In the genomic region with DNA sequence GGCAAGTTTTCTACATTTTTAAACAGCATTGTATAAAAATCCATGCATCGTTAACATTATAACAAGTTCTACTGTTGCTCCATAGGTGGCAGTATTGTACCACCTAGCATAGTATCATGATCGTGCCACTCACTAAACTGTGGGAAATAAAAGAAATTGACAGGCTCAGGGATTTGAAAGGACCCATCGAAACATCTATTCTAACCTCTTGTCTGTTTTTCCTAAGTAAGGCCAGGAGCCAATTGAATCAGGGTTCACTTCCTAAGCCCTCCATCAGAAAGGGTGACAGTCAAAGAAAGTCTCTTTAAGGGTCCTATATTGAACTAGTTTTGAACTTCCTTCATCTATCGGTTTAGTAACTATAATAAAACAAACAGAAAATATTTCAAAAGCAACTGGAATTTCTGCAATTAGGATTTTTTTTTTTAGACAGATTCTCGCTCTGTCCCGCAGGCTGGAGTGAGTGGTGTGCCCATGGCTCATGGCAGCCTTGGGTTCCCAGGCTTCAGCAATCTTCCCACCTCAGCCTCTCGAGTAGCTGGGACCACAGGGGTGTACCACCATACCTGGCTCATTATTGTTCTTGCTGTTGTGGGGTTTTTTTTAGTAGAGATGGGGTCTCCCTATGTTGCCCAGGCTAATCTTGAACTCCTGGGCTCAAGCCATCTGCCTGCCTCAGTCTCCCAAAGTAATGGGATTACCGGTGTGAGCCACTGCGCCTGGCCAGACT, we compare ENCODE assay signal across 8 cellular contexts. TPM values are rescaled to one million over a fixed set of nuclear protein-coding genes. Genes with fewer than 3 reads are reported as not detected.
DNase-seq lines count a peak whose midpoint lies in the region; ATAC-seq and TF ChIP-seq lines count a peak whose summit lies in the region.

No MANE protein-coding gene starts in this region.

- no peaks in the 10 kb centered on the region for H3K79me1 ChIP-seq in neuronal stem cell (ENCODE audit: low read depth, low read length)

- no peaks in the 10 kb centered on the region for H3K9me3 ChIP-seq in neuronal stem cell (replicated peaks in 1 of 2; ENCODE audit: control insufficient read depth in 2 of 2, insufficient read depth in 1 of 2, low read depth in 1 of 2, low read length in 2 of 2)

- H4K8ac ChIP-seq in neuronal stem cell (ENCODE audit: low read depth, low read length), result no peak overlapping the region

- no peaks in the 10 kb centered on the region for H3K36me3 Mint-ChIP-seq in activated T-cell treated with anti-CD3 and anti-CD28 coated beads, Interleukin-2, amount 50 U/mL, for 72 hours (ENCODE audit: insufficient read depth in 2 of 2)

- H3K27ac Mint-ChIP-seq in activated T-cell treated with anti-CD3 and anti-CD28 coated beads, Interleukin-2, amount 50 U/mL, for 72 hours, result no peak overlapping the region

- H2BK120ac ChIP-seq in neuronal stem cell (ENCODE audit: low read depth, low read length), result no peak overlapping the region

- H3K4me3 Mint-ChIP-seq in activated T-cell treated with anti-CD3 and anti-CD28 coated beads, Interleukin-2, amount 50 U/mL, for 72 hours, result no peak overlapping the region

- H3K36me3 ChIP-seq in neuronal stem cell (replicated peaks in 1 of 2; ENCODE audit: control insufficient read depth in 2 of 2, insufficient read depth in 2 of 2, low read length in 2 of 2), result no peaks in the 10 kb centered on the region

- peak; percentile 5 to 39 for DNase-seq in activated T-cell treated with anti-CD3 and anti-CD28 coated beads, Interleukin-2, amount 50 U/mL, for 72 hours
- no peak for DNase-seq in activated T-cell treated with anti-CD3 and anti-CD28 coated beads, Interleukin-2, amount 50 U/mL, for 1 hour
- DNase-seq in KG1 (lab: John Stamatoyannopoulos, UW) (peak; percentile 26), SW 1271 (lab: John Stamatoyannopoulos, UW) (peak; percentile 14 to 48), fibroblast of mammary gland (ENCODE audit: low read depth) (peak; percentile 73), neuronal stem cell (ENCODE audit: low spot score) (peak; percentile 39)
- DNase-seq in stimulated activated CD4-positive, alpha-beta T cell treated with anti-CD3 and anti-CD28 coated beads, Interleukin-4, amount 100 ng/mL, for 1 hour, result no peak

- H2BK15ac ChIP-seq in neuronal stem cell (ENCODE audit: low read length), result no peak overlapping the region

- H3K4me3 ChIP-seq in fibroblast of mammary gland (ENCODE audit: control insufficient read depth, low read depth, low read length) (no peak overlapping the region), neuronal stem cell (ENCODE audit: low read length in 2 of 2) (no peak overlapping the region)

- H3K23ac ChIP-seq in neuronal stem cell (ENCODE audit: low read depth, low read length, poor library complexity), result no peak overlapping the region

- H3K18ac ChIP-seq in neuronal stem cell (ENCODE audit: low read length), result no peak overlapping the region

- H2AFZ ChIP-seq in neuronal stem cell (ENCODE audit: low read length), result no peak overlapping the region

- no peak overlapping the region for H2BK12ac ChIP-seq in neuronal stem cell (ENCODE audit: low read length)

- no CpG with 5 or more reads among the region's 9 CpGs for WGBS in neuronal stem cell (ENCODE audit: extremely low coverage in 2 of 2, insufficient read length in 2 of 2, insufficient replicate concordance in 1 of 2), 2 donors

- no peak overlapping the region for H2BK5ac ChIP-seq in neuronal stem cell (ENCODE audit: low read length)

- H3K9me3 Mint-ChIP-seq in activated T-cell treated with anti-CD3 and anti-CD28 coated beads, Interleukin-2, amount 50 U/mL, for 72 hours, result no peaks in the 10 kb centered on the region

- H3K4me1 Mint-ChIP-seq in activated T-cell treated with anti-CD3 and anti-CD28 coated beads, Interleukin-2, amount 50 U/mL, for 72 hours (ENCODE audit: low read depth), result no peaks in the 10 kb centered on the region

- H3K27me3 Mint-ChIP-seq in activated T-cell treated with anti-CD3 and anti-CD28 coated beads, Interleukin-2, amount 50 U/mL, for 72 hours (ENCODE audit: low read depth), result no peaks in the 10 kb centered on the region

- ATAC-seq in activated T-cell treated with anti-CD3 and anti-CD28 coated beads, Interleukin-2, amount 50 U/mL, for 72 hours (replicated peaks in 1 of 2), result peak; percentile 79 to 85
- peak; percentile 80 for ATAC-seq in GM21526 (IDR thresholded peaks at IDR 0.05; ENCODE audit: low FRiP score, unreplicated experiment)

- TF ChIP-seq CTCF in fibroblast of mammary gland (conservative IDR thresholded peaks at IDR 0.05; ENCODE audit: control insufficient read depth, insufficient read depth, low read depth, low read length), result peak; percentile 93

- no peak overlapping the region for H3K4me2 ChIP-seq in neuronal stem cell (ENCODE audit: insufficient read depth, low read length, poor library complexity, severe bottlenecking)

- no peak overlapping the region for H3K4ac ChIP-seq in neuronal stem cell (ENCODE audit: low read length)

- no peak overlapping the region for H2AK5ac ChIP-seq in neuronal stem cell (ENCODE audit: low read depth, low read length)

- H3K14ac ChIP-seq in neuronal stem cell (ENCODE audit: low read length), result no peak overlapping the region

- H3K4me1 ChIP-seq in neuronal stem cell (ENCODE audit: control insufficient read depth in 2 of 2, insufficient read depth in 1 of 2, low read depth in 1 of 2, low read length in 2 of 2), result no peaks in the 10 kb centered on the region

- H3K9ac ChIP-seq in neuronal stem cell (ENCODE audit: low read depth, low read length, poor library complexity), result no peak overlapping the region

- no peak overlapping the region for H4K91ac ChIP-seq in neuronal stem cell (ENCODE audit: low read depth, low read length, poor library complexity)

- no peak overlapping the region for H3K27ac ChIP-seq in neuronal stem cell (replicated peaks; ENCODE audit: low read length)

- H3K27me3 ChIP-seq in neuronal stem cell (ENCODE audit: control insufficient read depth in 3 of 3, insufficient read depth in 3 of 3, low read depth in 1 of 3, low read length in 3 of 3), result no peaks in the 10 kb centered on the region

RNA-seq across cellular contexts. Expression of gene HACD1, which starts 9.4 kb away (rescaled TPM):
- total RNA-seq in activated T-cell treated with anti-CD3 and anti-CD28 coated beads, Interleukin-2, amount 50 U/mL, for 72 hours, result 1 to 10 TPM; 4.2 to 5.4 TPM
- polyA plus RNA-seq in neuronal stem cell (2013, experiment 1 of 2), result 10.5 TPM
- 10.8 TPM for polyA plus RNA-seq in neuronal stem cell (2013, experiment 2 of 2)

RNA-seq across cellular contexts. Expression of gene STAM, which starts 36.2 kb away (rescaled TPM):
- total RNA-seq in activated T-cell treated with anti-CD3 and anti-CD28 coated beads, Interleukin-2, amount 50 U/mL, for 72 hours, result 10 to 100 TPM; 33.3 to 36.5 TPM
- 27.5 TPM for polyA plus RNA-seq in neuronal stem cell (2013, experiment 1 of 2)
- 27.7 TPM for polyA plus RNA-seq in neuronal stem cell (2013, experiment 2 of 2)

Comparison
In these comparisons a context has a peak if more than half of its experiments do, and no peak if none do; other contexts are left out.
1. DNase-seq: peak in activated T-cell treated with anti-CD3 and anti-CD28 coated beads, Interleukin-2, amount 50 U/mL, for 72 hours (2 of 2), KG1 (single experiment), SW 1271 (2 of 2), fibroblast of mammary gland (single experiment) and neuronal stem cell (single experiment); none in activated T-cell treated with anti-CD3 and anti-CD28 coated beads, Interleukin-2, amount 50 U/mL, for 1 hour (single experiment) and stimulated activated CD4-positive, alpha-beta T cell treated with anti-CD3 and anti-CD28 coated beads, Interleukin-4, amount 100 ng/mL, for 1 hour (single experiment).